ENCODE assay signal across 3 cellular contexts in genomic region chr20:38149880-38150594, GRCh38.
TF ChIP-seq lines count a peak whose summit lies in the region.

No MANE protein-coding gene starts in this region.

TF ChIP-seq in SK-N-SH, 30 proteins besides CTCF, POLR2A, EP300 and RAD21 (continues in another document):
- no peak for TF ChIP-seq TEAD4 (IDR thresholded peaks at IDR 0.05; ENCODE audit: borderline replicate concordance, insufficient read depth)
- no peak for TF ChIP-seq MEF2A (IDR thresholded peaks at IDR 0.05; ENCODE audit: borderline replicate concordance, low read depth)
- no peak for TF ChIP-seq NFIC (IDR thresholded peaks at IDR 0.05; ENCODE audit: borderline replicate concordance)
- no peak for TF ChIP-seq CHD2 (IDR thresholded peaks at IDR 0.05; ENCODE audit: low read length, partially characterized antibody)
- no peak for TF ChIP-seq USF1 (IDR thresholded peaks at IDR 0.05; ENCODE audit: borderline replicate concordance, low read depth)
- no peak for TF ChIP-seq GABPA (IDR thresholded peaks at IDR 0.05; ENCODE audit: low read depth)
- no peak for TF ChIP-seq FOXJ3 (CRISPR knock-in tag; IDR thresholded peaks at IDR 0.05)
- TF ChIP-seq GATA2 (CRISPR knock-in tag; IDR thresholded peaks at IDR 0.05): no peak
- TF ChIP-seq FOXM1 (IDR thresholded peaks at IDR 0.05; ENCODE audit: low read depth): no peak
- no peak for TF ChIP-seq SMC3 (IDR thresholded peaks at IDR 0.05; ENCODE audit: low read depth, low read length)
- no peak for TF ChIP-seq ZBTB33 (IDR thresholded peaks at IDR 0.05; ENCODE audit: borderline replicate concordance, low read depth)
- TF ChIP-seq USF2 (IDR thresholded peaks at IDR 0.05; ENCODE audit: borderline replicate concordance, low read depth, low read length): no peak
- TF ChIP-seq ELF1 (IDR thresholded peaks at IDR 0.05): no peak
- TF ChIP-seq MAX (IDR thresholded peaks at IDR 0.05; ENCODE audit: low read depth): no peak
- no peak for TF ChIP-seq SIN3A (IDR thresholded peaks at IDR 0.05; ENCODE audit: borderline replicate concordance, low read depth, low read length)

TF ChIP-seq in SK-N-SH treated with all-trans-retinoic acid at 6 μM for 48 hours, 23 proteins besides CTCF, POLR2A, EP300 and RAD21 (continued from another document):
- no peak for TF ChIP-seq ZFP3 (CRISPR knock-in tag; IDR thresholded peaks at IDR 0.05)
- no peak for TF ChIP-seq CSRNP3 (CRISPR knock-in tag; IDR thresholded peaks at IDR 0.05)
- TF ChIP-seq ESRRG (CRISPR knock-in tag; IDR thresholded peaks at IDR 0.05): no peak
- no peak for TF ChIP-seq TSHZ2 (CRISPR knock-in tag; IDR thresholded peaks at IDR 0.05)

TF ChIP-seq in HepG2, 621 proteins besides CTCF, POLR2A, EP300 and RAD21:
- TF ChIP-seq ZSCAN12 (CRISPR knock-in tag; IDR thresholded peaks at IDR 0.05) (no peak), ZFP91 (CRISPR knock-in tag; IDR thresholded peaks at IDR 0.05; ENCODE audit: borderline replicate concordance) (no peak), RBAK (CRISPR knock-in tag; IDR thresholded peaks at IDR 0.05) (peak; percentile 97)
TF ChIP-seq in HepG2: peak in this region for 1.
